11 cellular contexts compared by ENCODE assay signal in the genomic region with DNA sequence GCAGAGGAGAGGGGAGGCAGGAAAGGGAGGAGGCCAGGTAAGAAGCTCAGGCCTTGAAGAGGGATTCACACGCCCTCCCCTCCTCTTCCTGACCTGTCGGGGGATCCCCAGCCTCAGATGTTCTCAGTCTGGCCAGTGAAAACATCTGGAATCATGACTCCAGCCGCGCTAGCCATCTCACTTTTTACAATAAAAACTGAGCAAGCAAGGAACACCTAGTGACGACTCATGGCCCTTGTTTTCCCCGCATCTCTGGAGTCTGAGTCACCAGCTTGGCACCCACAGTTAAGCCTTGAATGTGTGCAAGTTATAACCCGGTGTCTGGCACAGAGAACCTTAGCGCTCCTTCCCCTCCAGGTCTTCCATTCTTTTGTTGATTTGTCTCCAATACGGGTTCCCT.
DNase-seq lines count a peak whose midpoint lies in the region; ATAC-seq and TF ChIP-seq lines count a peak whose summit lies in the region.
"Had no signal": no experiment of that assay in that cellular context is flagged by ENCODE, and none has a peak within 500 bp of the region (broad histone marks: within the 10 kb centered on the region; RNA-seq: fewer than 3 reads in every experiment).

No MANE protein-coding gene starts in this region.

- H3K27ac ChIP-seq in ACC112 (ENCODE audit: low read depth, low read length), result peak overlapping the region; percentile 90
- peak overlapping the region; percentile 60 to 90 (median 86) for H3K27ac ChIP-seq in body of pancreas
- no peak overlapping the region for H3K27ac ChIP-seq in aorta (ENCODE audit: low read depth in 1 of 2, low read length in 2 of 2)

- H3K79me2 ChIP-seq in ACC112 (ENCODE audit: control insufficient read depth, insufficient read depth, low read length, unreplicated experiment), result peaks cover 72% of the 10 kb centered on the region

- 46 to 59% methylated on average over 9 of the region's 9 CpGs for WGBS in body of pancreas, 2 donors
- WGBS in aorta, 2 donors, result 34 to 36% methylated on average over 8 to 9 of the region's 9 CpGs

- H3K27me3 ChIP-seq in ACC112 (ENCODE audit: insufficient read depth, low read length) (no peaks in the 10 kb centered on the region), body of pancreas (no peaks in the 10 kb centered on the region), aorta (ENCODE audit: control insufficient read depth in 1 of 2, insufficient read depth in 2 of 2, low read length in 1 of 2) (no peaks in the 10 kb centered on the region)

- H3K4me1 ChIP-seq in ACC112 (ENCODE audit: control insufficient read depth, insufficient read depth, low read length, unreplicated experiment), result peaks cover 63% of the 10 kb centered on the region
- peaks cover 65% of the 10 kb centered on the region for H3K4me1 ChIP-seq in body of pancreas
- no peaks in the 10 kb centered on the region for H3K4me1 ChIP-seq in aorta (ENCODE audit: control insufficient read depth in 1 of 2, insufficient read depth in 2 of 2, low read length in 2 of 2)

- no peak overlapping the region for H2AFZ ChIP-seq in ACC112 (ENCODE audit: low read length, unreplicated experiment)

- no peak for TF ChIP-seq POLR2A in body of pancreas (IDR thresholded peaks at IDR 0.05)

- DNase-seq in HT-29 (ENCODE audit: low spot score) (peak; percentile 83), body of pancreas (peak; percentile 72 to 90 (median 81)), left colon (no peak), aorta (no peak)
- DNase-seq in stimulated activated CD4-positive, alpha-beta T cell treated with anti-CD3 and anti-CD28 coated beads, Interleukin-4, amount 100 ng/mL, for 4 hours, result no peak
- DNase-seq: activated CD4-positive, alpha-beta T cell treated with anti-CD3 and anti-CD28 coated beads, Interleukin-2, amount 50 U/mL, for 4 hours; CD4-positive, CD25-positive, alpha-beta regulatory T cell; NCI-H524 treated with DMSO at 0.1 percent for 48 hours had no signal

- intact Hi-C loops in body of pancreas (cut with DNase I) (no loop called here), left colon (cut with DNase I, micrococcal nuclease) (no loop called here), aorta (cut with DNase I) (no loop called here)

- H3K4me3 ChIP-seq in ACC112 (ENCODE audit: low read depth, low read length) (peak overlapping the region; percentile 16; the same call in 1 of the 2 replicates), body of pancreas (no peak overlapping the region), aorta (ENCODE audit: low read length in 2 of 2) (no peak overlapping the region)

- ATAC-seq in body of pancreas (peak; percentile 71), left colon (peak; percentile 41), HG03045 (IDR thresholded peaks at IDR 0.05; ENCODE audit: unreplicated experiment) (no peak), HG02885 (IDR thresholded peaks at IDR 0.05; ENCODE audit: poor library complexity, unreplicated experiment) (no peak), aorta (ENCODE audit: low FRiP score) (no peak)

- TF ChIP-seq CTCF in body of pancreas (IDR thresholded peaks at IDR 0.05), result no peak

- no peaks in the 10 kb centered on the region for H3K9me3 ChIP-seq in body of pancreas
- H3K9me3 ChIP-seq in aorta (ENCODE audit: control insufficient read depth, low read length), result no peaks in the 10 kb centered on the region

- H3K36me3 ChIP-seq in ACC112 (ENCODE audit: insufficient read depth, low read length) (no peaks in the 10 kb centered on the region), body of pancreas (replicated peaks in 1 of 2; ENCODE audit: insufficient read depth in 1 of 2, low read depth in 2 of 2) (no peaks in the 10 kb centered on the region), aorta (ENCODE audit: control insufficient read depth in 1 of 2, insufficient read depth in 2 of 2, low read length in 1 of 2) (no peaks in the 10 kb centered on the region)

Comparison
In these comparisons a context has a peak if more than half of its experiments do, and no peak if none do; other contexts are left out.
1. H3K27ac ChIP-seq: peak in ACC112 (single experiment) and body of pancreas (4 of 4); none in aorta (0 of 2).
2. DNase-seq: peak in HT-29 (single experiment) and body of pancreas (4 of 4); none in left colon (0 of 2), stimulated activated CD4-positive, alpha-beta T cell treated with anti-CD3 and anti-CD28 coated beads, Interleukin-4, amount 100 ng/mL, for 4 hours (0 of 2) and aorta (0 of 2).
3. ATAC-seq: peak in body of pancreas (single experiment) and left colon (single experiment); none in HG03045 (single experiment), HG02885 (single experiment) and aorta (single experiment).